1 cellular context compared by ENCODE assay signal in genomic region chr11:30733748-30734147, GRCh38.
TF ChIP-seq lines count a peak whose summit lies in the region.

No MANE protein-coding gene starts in this region.

TF ChIP-seq in A549, 52 proteins besides CTCF, POLR2A, EP300 and RAD21 (continued from another document):
- TF ChIP-seq REST (IDR thresholded peaks at IDR 0.05): no peak
- TF ChIP-seq MAFK (IDR thresholded peaks at IDR 0.05; ENCODE audit: partially characterized antibody): no peak
- TF ChIP-seq FOSB (CRISPR knock-in tag; IDR thresholded peaks at IDR 0.05): no peak
- no peak for TF ChIP-seq ZNF302 (CRISPR knock-in tag; IDR thresholded peaks at IDR 0.05)
- no peak for TF ChIP-seq PHF8 (IDR thresholded peaks at IDR 0.05; ENCODE audit: borderline replicate concordance, low read depth)
- TF ChIP-seq MAZ (IDR thresholded peaks at IDR 0.05; ENCODE audit: borderline replicate concordance, low read depth, low read length): no peak
- TF ChIP-seq E2F6 (IDR thresholded peaks at IDR 0.05; ENCODE audit: borderline replicate concordance, low read depth): no peak
- TF ChIP-seq HOXB13 (CRISPR knock-in tag; IDR thresholded peaks at IDR 0.05; ENCODE audit: low read depth): no peak
- no peak for TF ChIP-seq ZFP36 (IDR thresholded peaks at IDR 0.05; ENCODE audit: borderline replicate concordance, partially characterized antibody)
- no peak for TF ChIP-seq ATOH8 (CRISPR knock-in tag; IDR thresholded peaks at IDR 0.05; ENCODE audit: low read depth)
- no peak for TF ChIP-seq HDAC2 (IDR thresholded peaks at IDR 0.05)
- TF ChIP-seq JUN (IDR thresholded peaks at IDR 0.05): no peak
- no peak for TF ChIP-seq GATA3 (IDR thresholded peaks at IDR 0.05; ENCODE audit: borderline replicate concordance)
- TF ChIP-seq KDM5A (IDR thresholded peaks at IDR 0.05): no peak
- TF ChIP-seq KDM1A (IDR thresholded peaks at IDR 0.05; ENCODE audit: low read depth): no peak
- TF ChIP-seq HEYL (CRISPR knock-in tag; IDR thresholded peaks at IDR 0.05): no peak
